In genomic region chr3:126476166-126476975, GRCh38 we compare ENCODE assay signal across 1 cellular context.
A peak's percentile ranks its signal among the peaks of the same experiment; 100 is the strongest.
TF ChIP-seq lines count a peak whose summit lies in the region.

No MANE protein-coding gene starts in this region.

TF ChIP-seq in K562, 482 proteins besides CTCF, POLR2A, EP300 and RAD21 (continued from another document and continues in another):
- TF ChIP-seq ZBTB43 (CRISPR knock-in tag; IDR thresholded peaks at IDR 0.05) (no peak), EGR1 (conservative IDR thresholded peaks at IDR 0.05) (0 out of 2 replicates have a peak, but pooled peaks have one; percentile 17), HNRNPLL (IDR thresholded peaks at IDR 0.05; ENCODE audit: low read depth, low read length, poor library complexity, severe bottlenecking) (no peak), RCOR1 (IDR thresholded peaks at IDR 0.05; ENCODE audit: borderline replicate concordance in 1 of 2, low read depth in 2 of 2, low read length in 2 of 2) (no peak), ZFX (CRISPR knock-in tag; IDR thresholded peaks at IDR 0.05) (peak; percentile 63; the same call in 1 of the 2 replicates), CBX8 (IDR thresholded peaks at IDR 0.05; ENCODE audit: borderline replicate concordance, extremely low read depth, low read depth, low read length, poor library complexity, severe bottlenecking) (no peak), NCOA1 (IDR thresholded peaks at IDR 0.05; ENCODE audit: low read depth) (no peak), NR2C1 (IDR thresholded peaks at IDR 0.05) (peak; percentile 56), NR2C1 (tag; IDR thresholded peaks at IDR 0.05) (peak; percentile 69), RBM22 (IDR thresholded peaks at IDR 0.05; ENCODE audit: low read depth, low read length, poor library complexity, severe bottlenecking) (no peak), ZNF398 (CRISPR knock-in tag; IDR thresholded peaks at IDR 0.05) (no peak), KDM4B (IDR thresholded peaks at IDR 0.05; ENCODE audit: borderline replicate concordance in 2 of 2, low read depth in 1 of 2) (peak in 1 of 2 experiments; percentile 19; a peak in 1 of 4 replicates), PCBP1 (IDR thresholded peaks at IDR 0.05; ENCODE audit: low read depth, low read length, poor library complexity, severe bottlenecking) (no peak), ZNF695 (CRISPR knock-in tag; IDR thresholded peaks at IDR 0.05) (no peak), TAF1 (IDR thresholded peaks at IDR 0.05; ENCODE audit: control insufficient read depth, extremely low read depth, insufficient read depth, low read length, severe bottlenecking) (peak; percentile 13), ZNF3 (CRISPR knock-in tag; IDR thresholded peaks at IDR 0.05) (no peak), HNRNPK (IDR thresholded peaks at IDR 0.05; ENCODE audit: low read depth, low read length, poor library complexity, severe bottlenecking) (no peak), ZNF780A (CRISPR knock-in tag; IDR thresholded peaks at IDR 0.05) (no peak), ZNF263 (CRISPR knock-in tag; IDR thresholded peaks at IDR 0.05; ENCODE audit: borderline replicate concordance) (no peak), IRF9 (tag; IDR thresholded peaks at IDR 0.05) (no peak), OTX1 (CRISPR knock-in tag; IDR thresholded peaks at IDR 0.05) (no peak), ELF1 (tag; IDR thresholded peaks at IDR 0.05) (no peak), SRSF7 (optimal IDR thresholded peaks at IDR 0.05; ENCODE audit: low read depth, low read length) (no peak), ETV1 (tag; conservative IDR thresholded peaks at IDR 0.05; ENCODE audit: low read depth) (no peak; the same call in 1 of the 2 replicates), BHLHE40 (IDR thresholded peaks at IDR 0.05; ENCODE audit: low read length) (peak; percentile 80), ZNF134 (CRISPR knock-in tag; conservative IDR thresholded peaks at IDR 0.05) (no peak), ZNF175 (CRISPR knock-in tag; IDR thresholded peaks at IDR 0.05; ENCODE audit: low read depth) (no peak), NFYB (IDR thresholded peaks at IDR 0.05; ENCODE audit: extremely low read depth, insufficient read length) (no peak), C11orf30 (IDR thresholded peaks at IDR 0.05; ENCODE audit: low read depth) (no peak), ZBTB8A (IDR thresholded peaks at IDR 0.05; ENCODE audit: partially characterized antibody) (no peak), ERF (CRISPR knock-in tag; IDR thresholded peaks at IDR 0.05) (no peak), KHSRP (IDR thresholded peaks at IDR 0.05) (no peak), HMBOX1 (IDR thresholded peaks at IDR 0.05) (no peak), ZNF589 (CRISPR knock-in tag; IDR thresholded peaks at IDR 0.05; ENCODE audit: low read depth) (no peak), DLX4 (CRISPR knock-in tag; IDR thresholded peaks at IDR 0.05) (no peak), ESRRA (IDR thresholded peaks at IDR 0.05; ENCODE audit: borderline replicate concordance, low read depth) (no peak), MAFK (IDR thresholded peaks at IDR 0.05; ENCODE audit: low read length) (no peak), ZNF584 (CRISPR knock-in tag; IDR thresholded peaks at IDR 0.05; ENCODE audit: low read depth) (no peak), ATF1 (CRISPR knock-in tag; IDR thresholded peaks at IDR 0.05) (no peak), ATF1 (tag; IDR thresholded peaks at IDR 0.05) (0 out of 2 replicates have a peak, but pooled peaks have one; percentile 26), HCFC1 (IDR thresholded peaks at IDR 0.05; ENCODE audit: low read depth, low read length) (no peak), BCOR (IDR thresholded peaks at IDR 0.05) (no peak), NR2C2 (CRISPR knock-in tag; IDR thresholded peaks at IDR 0.05) (no peak), NR2C2 (tag; IDR thresholded peaks at IDR 0.05) (peak; percentile 92), NR2F6 (CRISPR knock-in tag; IDR thresholded peaks at IDR 0.05) (no peak), ZEB2 (IDR thresholded peaks at IDR 0.05) (0 out of 2 replicates have a peak, but pooled peaks have one; percentile 21), RAD51 (IDR thresholded peaks at IDR 0.05; ENCODE audit: borderline replicate concordance, low read depth) (no peak), VEZF1 (CRISPR knock-in tag; IDR thresholded peaks at IDR 0.05) (peak; percentile 35; the same call in 1 of the 2 replicates), ZNF212 (CRISPR knock-in tag; IDR thresholded peaks at IDR 0.05) (no peak), DDX20 (tag; IDR thresholded peaks at IDR 0.05; ENCODE audit: low read depth) (no peak), PHF8 (IDR thresholded peaks at IDR 0.05; ENCODE audit: borderline replicate concordance, low read length) (peak; percentile 59; the same call in 1 of the 2 replicates), TFE3 (CRISPR knock-in tag; IDR thresholded peaks at IDR 0.05) (no peak)
- TF ChIP-seq, protein P1, sequence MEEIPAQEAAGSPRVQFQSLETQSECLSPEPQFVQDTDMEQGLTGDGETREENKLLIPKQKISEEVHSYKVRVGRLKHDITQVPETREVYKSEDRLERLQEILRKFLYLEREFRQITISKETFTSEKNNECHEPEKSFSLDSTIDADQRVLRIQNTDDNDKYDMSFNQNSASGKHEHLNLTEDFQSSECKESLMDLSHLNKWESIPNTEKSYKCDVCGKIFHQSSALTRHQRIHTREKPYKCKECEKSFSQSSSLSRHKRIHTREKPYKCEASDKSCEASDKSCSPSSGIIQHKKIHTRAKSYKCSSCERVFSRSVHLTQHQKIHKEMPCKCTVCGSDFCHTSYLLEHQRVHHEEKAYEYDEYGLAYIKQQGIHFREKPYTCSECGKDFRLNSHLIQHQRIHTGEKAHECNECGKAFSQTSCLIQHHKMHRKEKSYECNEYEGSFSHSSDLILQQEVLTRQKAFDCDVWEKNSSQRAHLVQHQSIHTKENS (CRISPR knock-in tag; IDR thresholded peaks at IDR 0.05), result no peak
- TF ChIP-seq, protein P2, sequence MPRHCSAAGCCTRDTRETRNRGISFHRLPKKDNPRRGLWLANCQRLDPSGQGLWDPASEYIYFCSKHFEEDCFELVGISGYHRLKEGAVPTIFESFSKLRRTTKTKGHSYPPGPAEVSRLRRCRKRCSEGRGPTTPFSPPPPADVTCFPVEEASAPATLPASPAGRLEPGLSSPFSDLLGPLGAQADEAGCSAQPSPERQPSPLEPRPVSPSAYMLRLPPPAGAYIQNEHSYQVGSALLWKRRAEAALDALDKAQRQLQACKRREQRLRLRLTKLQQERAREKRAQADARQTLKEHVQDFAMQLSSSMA (CRISPR knock-in tag; IDR thresholded peaks at IDR 0.05), result no peak
- TF ChIP-seq, protein P3, sequence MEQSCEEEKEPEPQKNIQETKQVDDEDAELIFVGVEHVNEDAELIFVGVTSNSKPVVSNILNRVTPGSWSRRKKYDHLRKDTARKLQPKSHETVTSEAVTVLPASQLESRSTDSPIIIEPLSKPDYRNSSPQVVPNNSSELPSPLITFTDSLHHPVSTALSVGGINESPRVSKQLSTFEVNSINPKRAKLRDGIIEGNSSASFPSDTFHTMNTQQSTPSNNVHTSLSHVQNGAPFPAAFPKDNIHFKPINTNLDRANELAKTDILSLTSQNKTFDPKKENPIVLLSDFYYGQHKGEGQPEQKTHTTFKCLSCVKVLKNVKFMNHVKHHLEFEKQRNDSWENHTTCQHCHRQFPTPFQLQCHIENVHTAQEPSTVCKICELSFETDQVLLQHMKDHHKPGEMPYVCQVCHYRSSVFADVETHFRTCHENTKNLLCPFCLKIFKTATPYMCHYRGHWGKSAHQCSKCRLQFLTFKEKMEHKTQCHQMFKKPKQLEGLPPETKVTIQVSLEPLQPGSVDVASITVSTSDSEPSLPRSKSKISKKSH (CRISPR knock-in tag; IDR thresholded peaks at IDR 0.05), result no peak
- TF ChIP-seq, protein P4, sequence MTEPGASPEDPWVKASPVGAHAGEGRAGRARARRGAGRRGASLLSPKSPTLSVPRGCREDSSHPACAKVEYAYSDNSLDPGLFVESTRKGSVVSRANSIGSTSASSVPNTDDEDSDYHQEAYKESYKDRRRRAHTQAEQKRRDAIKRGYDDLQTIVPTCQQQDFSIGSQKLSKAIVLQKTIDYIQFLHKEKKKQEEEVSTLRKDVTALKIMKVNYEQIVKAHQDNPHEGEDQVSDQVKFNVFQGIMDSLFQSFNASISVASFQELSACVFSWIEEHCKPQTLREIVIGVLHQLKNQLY (CRISPR knock-in tag; conservative IDR thresholded peaks at IDR 0.05), result no peak
- TF ChIP-seq, protein P5, sequence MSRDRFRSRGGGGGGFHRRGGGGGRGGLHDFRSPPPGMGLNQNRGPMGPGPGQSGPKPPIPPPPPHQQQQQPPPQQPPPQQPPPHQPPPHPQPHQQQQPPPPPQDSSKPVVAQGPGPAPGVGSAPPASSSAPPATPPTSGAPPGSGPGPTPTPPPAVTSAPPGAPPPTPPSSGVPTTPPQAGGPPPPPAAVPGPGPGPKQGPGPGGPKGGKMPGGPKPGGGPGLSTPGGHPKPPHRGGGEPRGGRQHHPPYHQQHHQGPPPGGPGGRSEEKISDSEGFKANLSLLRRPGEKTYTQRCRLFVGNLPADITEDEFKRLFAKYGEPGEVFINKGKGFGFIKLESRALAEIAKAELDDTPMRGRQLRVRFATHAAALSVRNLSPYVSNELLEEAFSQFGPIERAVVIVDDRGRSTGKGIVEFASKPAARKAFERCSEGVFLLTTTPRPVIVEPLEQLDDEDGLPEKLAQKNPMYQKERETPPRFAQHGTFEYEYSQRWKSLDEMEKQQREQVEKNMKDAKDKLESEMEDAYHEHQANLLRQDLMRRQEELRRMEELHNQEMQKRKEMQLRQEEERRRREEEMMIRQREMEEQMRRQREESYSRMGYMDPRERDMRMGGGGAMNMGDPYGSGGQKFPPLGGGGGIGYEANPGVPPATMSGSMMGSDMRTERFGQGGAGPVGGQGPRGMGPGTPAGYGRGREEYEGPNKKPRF (IDR thresholded peaks at IDR 0.05; ENCODE audit: low read depth, low read length), result no peak
